Comparison of ENCODE assay signal across 8 cellular contexts in genomic region chr22:22752556-22753477, GRCh38.
DNase-seq lines count a peak whose midpoint lies in the region; ATAC-seq, FAIRE-seq and TF ChIP-seq lines count a peak whose summit lies in the region.

No MANE protein-coding gene starts in this region.

- H3K27ac ChIP-seq in BLaER1 (no peak overlapping the region), left lung (no peak overlapping the region), RWPE1 (no peak overlapping the region), small intestine (ENCODE audit: low read depth in 1 of 2, low read length in 1 of 2) (no peak overlapping the region)

- ATAC-seq in activated T-helper 17 cell treated with anti-CD3 and anti-CD28 coated beads, Interleukin-2, amount 50 U/mL, for 72 hours (replicated peaks): no peak
- peak; percentile 15 for ATAC-seq in left lung
- ATAC-seq in GM18505 (IDR thresholded peaks at IDR 0.05; ENCODE audit: unreplicated experiment): no peak

- intact Hi-C loops in left lung (cut with DNase I): no loop called here

- FAIRE-seq in small intestine (lab: Jason Lieb, UNC): no peak

- H3K27me3 Mint-ChIP-seq in activated T-helper 17 cell treated with anti-CD3 and anti-CD28 coated beads, Interleukin-2, amount 50 U/mL, for 72 hours: no peaks in the 10 kb centered on the region

- H3K4me1 ChIP-seq in BLaER1 (peaks cover 24% of the 10 kb centered on the region), left lung (peaks cover 5 to 14% of the 10 kb centered on the region in 2 donors), small intestine (ENCODE audit: control insufficient read depth in 2 of 2, insufficient read depth in 1 of 2, low read depth in 1 of 2, low read length in 1 of 2) (no peaks in the 10 kb centered on the region)

- no peaks in the 10 kb centered on the region for H3K36me3 Mint-ChIP-seq in activated T-helper 17 cell treated with anti-CD3 and anti-CD28 coated beads, Interleukin-2, amount 50 U/mL, for 72 hours (ENCODE audit: low read depth)

- TF ChIP-seq CTCF in left lung (IDR thresholded peaks at IDR 0.05) (no peak), RWPE1 (conservative IDR thresholded peaks at IDR 0.05; ENCODE audit: low read depth) (no peak)

- H3K9me3 Mint-ChIP-seq in activated T-helper 17 cell treated with anti-CD3 and anti-CD28 coated beads, Interleukin-2, amount 50 U/mL, for 72 hours: no peaks in the 10 kb centered on the region

- H3K36me3 ChIP-seq in BLaER1: no peaks in the 10 kb centered on the region
- no peaks in the 10 kb centered on the region for H3K36me3 ChIP-seq in left lung
- H3K36me3 ChIP-seq in small intestine (ENCODE audit: control insufficient read depth in 2 of 2, insufficient read depth in 2 of 2, low read length in 2 of 2): no peaks in the 10 kb centered on the region

- POLR2A ChIA-PET in RWPE1 (lab: Yijun Ruan, JAX; ENCODE audit: low non-redundant PET): no interaction called here
- POLR2A ChIA-PET in HEK293T (lab: Yijun Ruan, JAX): no interaction called here

- peaks cover 15% of the 10 kb centered on the region for H3K4me1 Mint-ChIP-seq in activated T-helper 17 cell treated with anti-CD3 and anti-CD28 coated beads, Interleukin-2, amount 50 U/mL, for 72 hours

- H3K4me3 ChIP-seq in BLaER1 (no peak overlapping the region), left lung (no peak overlapping the region), small intestine (ENCODE audit: low read depth in 1 of 2, low read length in 2 of 2) (no peak overlapping the region)

- no peak overlapping the region for H3K4me3 Mint-ChIP-seq in activated T-helper 17 cell treated with anti-CD3 and anti-CD28 coated beads, Interleukin-2, amount 50 U/mL, for 72 hours

- CTCF ChIA-PET in RWPE1 (lab: Yijun Ruan, JAX) (interaction anchor here (0.5 to 1.8 kb wide), 10 partner anchors 8 to 241 kb away, joined by 3 to 6 read pairs (median 3); no protein-coding TSS in a partner anchor), HEK293T (lab: Yijun Ruan, JAX) (interaction anchor here (0.6 to 3.7 kb wide), 11 partner anchors 7 to 204 kb away, joined by 3 to 24 read pairs (median 5); no protein-coding TSS in a partner anchor)

- H3K27ac Mint-ChIP-seq in activated T-helper 17 cell treated with anti-CD3 and anti-CD28 coated beads, Interleukin-2, amount 50 U/mL, for 72 hours: peak overlapping the region; percentile 91

- DNase-seq in H4 (ENCODE audit: low spot score) (peak; percentile 9), left lung (peak in 1 of 2 donors; percentile 60), RWPE1 (ENCODE audit: low spot score) (no peak), small intestine (no peak), HEK293T (ENCODE audit: extremely low spot score) (no peak)

- WGBS in small intestine, 3 donors: 67 to 77% (median 73%) methylated on average over 12 of the region's 12 CpGs

- H3K27me3 ChIP-seq in BLaER1: no peaks in the 10 kb centered on the region
- no peaks in the 10 kb centered on the region for H3K27me3 ChIP-seq in left lung
- H3K27me3 ChIP-seq in small intestine (ENCODE audit: control insufficient read depth in 2 of 2, insufficient read depth in 2 of 2, low read length in 2 of 2): no peaks in the 10 kb centered on the region

- no peak for TF ChIP-seq POLR2A in GM18505 (IDR thresholded peaks at IDR 0.05; ENCODE audit: borderline replicate concordance, extremely low read depth, insufficient read depth, insufficient read length)

- no peak overlapping the region for H3K9ac ChIP-seq in BLaER1

- peak overlapping the region; percentile 35 for H3K4me2 ChIP-seq in BLaER1

- H4K20me1 ChIP-seq in BLaER1: no peaks in the 10 kb centered on the region

- H3K9me3 ChIP-seq in BLaER1 (no peaks in the 10 kb centered on the region), left lung (no peaks in the 10 kb centered on the region), small intestine (ENCODE audit: control insufficient read depth, low read depth) (no peaks in the 10 kb centered on the region)

TF ChIP-seq in HEK293T, 16 proteins besides CTCF, POLR2A, EP300 and RAD21:
- TF ChIP-seq ELF4 (IDR thresholded peaks at IDR 0.05) (no peak), FOXM1 (IDR thresholded peaks at IDR 0.05; ENCODE audit: borderline replicate concordance) (no peak)
TF ChIP-seq in HEK293T: peak in this region for 0.
